Comparison of ENCODE assay signal across 20 cellular contexts in genomic region chr7:28768577-28769147, GRCh38.
DNase-seq lines count a peak whose midpoint lies in the region; ATAC-seq and TF ChIP-seq lines count a peak whose summit lies in the region.
"Had no signal": no experiment of that assay in that cellular context is flagged by ENCODE, and none has a peak within 500 bp of the region (broad histone marks: within the 10 kb centered on the region; RNA-seq: fewer than 3 reads in every experiment).

No MANE protein-coding gene starts in this region.

- H3K4me1 ChIP-seq in breast epithelium (no peaks in the 10 kb centered on the region), upper lobe of right lung (no peaks in the 10 kb centered on the region), PC-9 (replicated peaks; ENCODE audit: insufficient read depth) (no peaks in the 10 kb centered on the region), sigmoid colon (no peaks in the 10 kb centered on the region)
- H3K4me1 ChIP-seq: gastrocnemius medialis, SJSA1 had no signal

- no peaks in the 10 kb centered on the region for H3F3A ChIP-seq in PC-9 (ENCODE audit: insufficient read depth, low read depth)

- H3K36me3 ChIP-seq in breast epithelium (no peaks in the 10 kb centered on the region), upper lobe of right lung (no peaks in the 10 kb centered on the region), PC-9 (ENCODE audit: low read depth) (no peaks in the 10 kb centered on the region), sigmoid colon (no peaks in the 10 kb centered on the region)
- H3K36me3 ChIP-seq: gastrocnemius medialis, neutrophil, SJSA1, tibial artery had no signal

- H3K9me3 ChIP-seq in breast epithelium (no peaks in the 10 kb centered on the region), upper lobe of right lung (no peaks in the 10 kb centered on the region), PC-9 (ENCODE audit: insufficient read depth, low read depth) (no peaks in the 10 kb centered on the region), sigmoid colon (no peaks in the 10 kb centered on the region)
- H3K9me3 ChIP-seq: gastrocnemius medialis, neutrophil, SJSA1, tibial artery had no signal

- H3K4me1 Mint-ChIP-seq in MCF 10A (ENCODE audit: insufficient read depth, unreplicated experiment): peaks cover 14% of the 10 kb centered on the region
- H3K4me1 Mint-ChIP-seq: mesothelial cell of epicardium had no signal

- no peaks in the 10 kb centered on the region for H3K9me2 ChIP-seq in PC-9 (ENCODE audit: insufficient read depth)

- H3K4me2 ChIP-seq in PC-9: no peak overlapping the region

- intact Hi-C loops in MCF 10A (cut with micrococcal nuclease): no loop called here
- intact Hi-C loops in breast epithelium (cut with DNase I; ENCODE audit: low total_unique reads): no loop called here
- intact Hi-C loops in upper lobe of right lung (cut with DNase I): no loop called here
- intact Hi-C loops in PC-9 (cut with micrococcal nuclease; ENCODE audit: unreplicated experiment): no loop called here
- intact Hi-C loops in sigmoid colon (cut with DNase I): no loop called here

- DNase-seq in MCF 10A (ENCODE audit: unreplicated experiment): peak; percentile 79
- DNase-seq in breast epithelium (ENCODE audit: low spot score in 2 of 2): no peak
- DNase-seq in RWPE1 (ENCODE audit: low spot score): peak; percentile 11
- DNase-seq in fibroblast of gingiva (ENCODE audit: low read depth): peak; percentile 14
- no peak for DNase-seq in upper lobe of right lung
- DNase-seq in PC-9: no peak
- no peak for DNase-seq in left lobe of liver (ENCODE audit: low spot score)
- DNase-seq in sigmoid colon: no peak
- DNase-seq: activated effector memory CD4-positive, alpha-beta T cell treated with anti-CD3 and anti-CD28 coated beads, Interleukin-2, amount 50 U/mL, for 16 hours; COR-L47; effector CD4-positive, alpha-beta T cell; gastrocnemius medialis; NCI-H2171; NK-92 treated with Interleukin-12 subunit alpha and Interleukin-12 subunit beta, amount 100 ng/mL, for 24 hours; stimulated activated CD4-positive, alpha-beta T cell treated with anti-CD3 and anti-CD28 coated beads, Interleukin-4, amount 100 ng/mL, for 24 hours; tibial artery had no signal

- H3K27me3 ChIP-seq in breast epithelium (no peaks in the 10 kb centered on the region), upper lobe of right lung (no peaks in the 10 kb centered on the region), PC-9 (ENCODE audit: insufficient read depth, low read depth) (no peaks in the 10 kb centered on the region), sigmoid colon (no peaks in the 10 kb centered on the region)
- H3K27me3 ChIP-seq: gastrocnemius medialis, neutrophil, SJSA1, tibial artery had no signal

- H3K27me3 Mint-ChIP-seq in MCF 10A (ENCODE audit: insufficient read depth, unreplicated experiment): no peaks in the 10 kb centered on the region

- 75 to 79% methylated on average over 1 of the region's 1 CpG for WGBS in sigmoid colon, 2 donors

- H3K4me3 Mint-ChIP-seq in MCF 10A (ENCODE audit: unreplicated experiment): no peak overlapping the region
- H3K4me3 Mint-ChIP-seq: mesothelial cell of epicardium had no signal

- H3K4me3 ChIP-seq in breast epithelium: no peak overlapping the region
- H3K4me3 ChIP-seq in upper lobe of right lung: no peak overlapping the region
- H3K4me3 ChIP-seq in PC-9: no peak overlapping the region
- no peak overlapping the region for H3K4me3 ChIP-seq in sigmoid colon
- H3K4me3 ChIP-seq: gastrocnemius medialis, SJSA1, tibial artery had no signal

- TF ChIP-seq CTCF in MCF 10A (IDR thresholded peaks at IDR 0.05; ENCODE audit: unreplicated experiment) (no peak), breast epithelium (IDR thresholded peaks at IDR 0.05) (no peak), RWPE1 (conservative IDR thresholded peaks at IDR 0.05; ENCODE audit: low read depth) (no peak), upper lobe of right lung (IDR thresholded peaks at IDR 0.05) (no peak), PC-9 (conservative IDR thresholded peaks at IDR 0.05) (no peak), sigmoid colon (IDR thresholded peaks at IDR 0.05) (no peak)

- TF ChIP-seq EP300 in sigmoid colon (IDR thresholded peaks at IDR 0.05): no peak

- no peaks in the 10 kb centered on the region for H3K79me2 ChIP-seq in PC-9 (ENCODE audit: low read depth)

- no peak overlapping the region for H3K27ac Mint-ChIP-seq in MCF 10A (ENCODE audit: low read depth, unreplicated experiment)
- H3K27ac Mint-ChIP-seq: mesothelial cell of epicardium had no signal

- POLR2A ChIA-PET in MCF 10A (lab: Yijun Ruan, JAX) (no interaction called here), RWPE1 (lab: Yijun Ruan, JAX; ENCODE audit: low non-redundant PET) (no interaction called here), PC-9 (lab: Charles Lee; ENCODE audit: unreplicated experiment) (no interaction called here)

- no peaks in the 10 kb centered on the region for H3K36me3 Mint-ChIP-seq in MCF 10A (ENCODE audit: insufficient read depth, unreplicated experiment)
- H3K36me3 Mint-ChIP-seq: mesothelial cell of epicardium had no signal

- no peaks in the 10 kb centered on the region for H3K9me3 Mint-ChIP-seq in MCF 10A (ENCODE audit: unreplicated experiment)

- H2AFZ ChIP-seq in PC-9: no peak overlapping the region

- ATAC-seq in upper lobe of right lung (peak; percentile 72), left lobe of liver (no peak)
- ATAC-seq: gastrocnemius medialis, sciatic nerve had no signal

- TF ChIP-seq POLR2A in breast epithelium (IDR thresholded peaks at IDR 0.05) (no peak), sigmoid colon (IDR thresholded peaks at IDR 0.05) (no peak)

- no peaks in the 10 kb centered on the region for H4K20me1 ChIP-seq in PC-9 (ENCODE audit: insufficient read depth)

- CTCF ChIA-PET in MCF 10A (lab: Yijun Ruan, JAX): no interaction called here
- CTCF ChIA-PET in RWPE1 (lab: Yijun Ruan, JAX): interaction anchor here (0.6 to 0.9 kb wide), 2 partner anchors 77 to 344 kb away, joined by 3 to 4 read pairs; no protein-coding TSS in a partner anchor
- CTCF ChIA-PET in PC-9 (lab: Charles Lee): no interaction called here

- H3K27ac ChIP-seq in breast epithelium (no peak overlapping the region), RWPE1 (no peak overlapping the region), upper lobe of right lung (no peak overlapping the region), PC-9 (no peak overlapping the region), sigmoid colon (no peak overlapping the region)
- H3K27ac ChIP-seq: gastrocnemius medialis, neutrophil, SJSA1, tibial artery had no signal

- BruUV-seq in MCF 10A (replicated peaks; lab: Mats Ljungman, UMichigan) (no TSS peak), PC-9 (replicated peaks; lab: Mats Ljungman, UMichigan) (no TSS peak)

Comparison
In these comparisons a context has a peak if more than half of its experiments do, and no peak if none do; other contexts are left out.
1. DNase-seq: peak in MCF 10A (single experiment), RWPE1 (single experiment) and fibroblast of gingiva (single experiment); none in breast epithelium (0 of 2), upper lobe of right lung (single experiment), PC-9 (0 of 2), left lobe of liver (single experiment) and sigmoid colon (single experiment).